In the genomic region with DNA sequence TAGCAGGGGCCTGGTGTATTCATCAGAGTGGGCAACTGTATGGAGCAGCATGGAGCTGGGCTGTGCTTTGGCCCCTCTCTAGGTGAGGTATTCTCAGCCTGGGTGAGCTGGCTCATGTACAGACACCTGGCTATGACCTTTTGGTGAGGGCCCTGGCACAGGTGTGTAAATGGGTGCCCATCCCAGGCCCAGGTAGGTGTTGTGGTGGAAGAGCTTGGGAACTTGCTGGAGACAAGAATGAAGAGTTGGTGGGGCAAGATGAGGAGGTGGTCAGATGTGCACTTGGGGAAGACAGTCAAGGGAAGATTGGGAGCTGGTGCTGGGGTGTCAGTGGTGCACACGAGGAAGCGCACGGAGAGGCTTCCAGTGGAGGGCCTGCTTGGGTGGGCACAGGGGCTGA, we compare ENCODE assay signal across 16 cellular contexts.
DNase-seq lines count a peak whose midpoint lies in the region; ATAC-seq lines count a peak whose summit lies in the region.
"Had no signal": no experiment of that assay in that cellular context is flagged by ENCODE, and none has a peak within 500 bp of the region (broad histone marks: within the 10 kb centered on the region; RNA-seq: fewer than 3 reads in every experiment).

No MANE protein-coding gene starts in this region.

- no peak overlapping the region for H3K27ac Mint-ChIP-seq in activated naive CD8-positive, alpha-beta T cell treated with anti-CD3 and anti-CD28 coated beads, Interleukin-2, amount 10 ng/mL, durations not matched to agents 7 days and 5 days
- H3K27ac Mint-ChIP-seq in activated naive CD8-positive, alpha-beta T cell treated with anti-CD3 and anti-CD28 coated beads, Interleukin-2, amount 50 U/mL, for 24 hours, result no peak overlapping the region
- H3K27ac Mint-ChIP-seq: CD14-positive monocyte; CD4-positive, alpha-beta memory T cell; GM23338 had no signal

- peak; percentile 18 for DNase-seq in activated CD4-positive, CD25-positive, alpha-beta regulatory T cell treated with anti-CD3 and anti-CD28 coated beads, Interleukin-2, amount 50 U/mL, for 72 hours
- DNase-seq in activated naive CD8-positive, alpha-beta T cell treated with anti-CD3 and anti-CD28 coated beads, Interleukin-2, amount 10 ng/mL, durations not matched to agents 7 days and 5 days, result peak; percentile 10
- no peak for DNase-seq in activated naive CD8-positive, alpha-beta T cell treated with anti-CD3 and anti-CD28 coated beads, Interleukin-2, amount 50 U/mL, for 24 hours
- DNase-seq in mesenteric fat pad (ENCODE audit: low spot score) (peak; percentile 57), NAMALWA (ENCODE audit: low spot score) (no peak)
- no peak for DNase-seq in stimulated activated naive CD8-positive, alpha-beta T cell treated with anti-CD3 and anti-CD28 coated beads, Interleukin-15, Interleukin-2, amounts not matched to agents 100 U/mL and 50 U/mL, for 24 hours
- DNase-seq in activated CD4-positive, alpha-beta T cell treated with anti-CD3 and anti-CD28 coated beads for 1 hour, result no peak
- DNase-seq: CD4-positive, alpha-beta memory T cell; DMS153; DMS79; GDM1; HCEC 1CT had no signal

- POLR2A ChIA-PET in activated naive CD8-positive, alpha-beta T cell treated with anti-CD3 and anti-CD28 coated beads, Interleukin-2, amount 10 ng/mL, durations not matched to agents 7 days and 5 days (lab: Charles Lee), result no interaction called here

- H3K27me3 Mint-ChIP-seq in activated naive CD8-positive, alpha-beta T cell treated with anti-CD3 and anti-CD28 coated beads, Interleukin-2, amount 10 ng/mL, durations not matched to agents 7 days and 5 days, result no peaks in the 10 kb centered on the region
- no peaks in the 10 kb centered on the region for H3K27me3 Mint-ChIP-seq in activated naive CD8-positive, alpha-beta T cell treated with anti-CD3 and anti-CD28 coated beads, Interleukin-2, amount 50 U/mL, for 24 hours
- H3K27me3 Mint-ChIP-seq: CD4-positive, alpha-beta memory T cell had no signal

- no peak overlapping the region for H3K4me3 Mint-ChIP-seq in activated naive CD8-positive, alpha-beta T cell treated with anti-CD3 and anti-CD28 coated beads, Interleukin-2, amount 10 ng/mL, durations not matched to agents 7 days and 5 days
- H3K4me3 Mint-ChIP-seq in activated naive CD8-positive, alpha-beta T cell treated with anti-CD3 and anti-CD28 coated beads, Interleukin-2, amount 50 U/mL, for 24 hours, result no peak overlapping the region
- H3K4me3 Mint-ChIP-seq: CD14-positive monocyte; CD4-positive, alpha-beta memory T cell; GM23338 had no signal

- H3K4me1 Mint-ChIP-seq in activated naive CD8-positive, alpha-beta T cell treated with anti-CD3 and anti-CD28 coated beads, Interleukin-2, amount 10 ng/mL, durations not matched to agents 7 days and 5 days, result no peaks in the 10 kb centered on the region
- H3K4me1 Mint-ChIP-seq in activated naive CD8-positive, alpha-beta T cell treated with anti-CD3 and anti-CD28 coated beads, Interleukin-2, amount 50 U/mL, for 24 hours, result no peaks in the 10 kb centered on the region
- H3K4me1 Mint-ChIP-seq: CD14-positive monocyte; CD4-positive, alpha-beta memory T cell; GM23338 had no signal

- no peaks in the 10 kb centered on the region for H3K36me3 Mint-ChIP-seq in activated naive CD8-positive, alpha-beta T cell treated with anti-CD3 and anti-CD28 coated beads, Interleukin-2, amount 10 ng/mL, durations not matched to agents 7 days and 5 days
- H3K36me3 Mint-ChIP-seq in activated naive CD8-positive, alpha-beta T cell treated with anti-CD3 and anti-CD28 coated beads, Interleukin-2, amount 50 U/mL, for 24 hours (ENCODE audit: low read depth), result peaks cover 4% of the 10 kb centered on the region
- H3K36me3 Mint-ChIP-seq: CD14-positive monocyte had no signal

- ATAC-seq in activated CD4-positive, CD25-positive, alpha-beta regulatory T cell treated with anti-CD3 and anti-CD28 coated beads, Interleukin-2, amount 50 U/mL, for 24 hours, result no peak
- no peak for ATAC-seq in activated naive CD8-positive, alpha-beta T cell treated with anti-CD3 and anti-CD28 coated beads, Interleukin-2, amount 10 ng/mL, durations not matched to agents 7 days and 5 days (ENCODE audit: low read depth)
- no peak for ATAC-seq in activated naive CD8-positive, alpha-beta T cell treated with anti-CD3 and anti-CD28 coated beads, Interleukin-2, amount 50 U/mL, for 24 hours
- ATAC-seq in stimulated activated naive CD8-positive, alpha-beta T cell treated with anti-CD3 and anti-CD28 coated beads, Interleukin-15, Interleukin-2, amounts not matched to agents 100 U/mL and 50 U/mL, for 24 hours, result no peak
- ATAC-seq: GM23338, HepG2 had no signal

- peaks cover 5% of the 10 kb centered on the region for H3K9me3 Mint-ChIP-seq in activated naive CD8-positive, alpha-beta T cell treated with anti-CD3 and anti-CD28 coated beads, Interleukin-2, amount 10 ng/mL, durations not matched to agents 7 days and 5 days
- peaks cover 5% of the 10 kb centered on the region for H3K9me3 Mint-ChIP-seq in activated naive CD8-positive, alpha-beta T cell treated with anti-CD3 and anti-CD28 coated beads, Interleukin-2, amount 50 U/mL, for 24 hours

Comparison
In these comparisons a context has a peak if more than half of its experiments do, and no peak if none do; other contexts are left out.
1. DNase-seq: peak in activated CD4-positive, CD25-positive, alpha-beta regulatory T cell treated with anti-CD3 and anti-CD28 coated beads, Interleukin-2, amount 50 U/mL, for 72 hours (single experiment), activated naive CD8-positive, alpha-beta T cell treated with anti-CD3 and anti-CD28 coated beads, Interleukin-2, amount 10 ng/mL, durations not matched to agents 7 days and 5 days (single experiment) and mesenteric fat pad (single experiment); none in activated naive CD8-positive, alpha-beta T cell treated with anti-CD3 and anti-CD28 coated beads, Interleukin-2, amount 50 U/mL, for 24 hours (single experiment), stimulated activated naive CD8-positive, alpha-beta T cell treated with anti-CD3 and anti-CD28 coated beads, Interleukin-15, Interleukin-2, amounts not matched to agents 100 U/mL and 50 U/mL, for 24 hours (single experiment), NAMALWA (single experiment) and activated CD4-positive, alpha-beta T cell treated with anti-CD3 and anti-CD28 coated beads for 1 hour (single experiment).